1 cellular context compared by ENCODE assay signal in the genomic region with DNA sequence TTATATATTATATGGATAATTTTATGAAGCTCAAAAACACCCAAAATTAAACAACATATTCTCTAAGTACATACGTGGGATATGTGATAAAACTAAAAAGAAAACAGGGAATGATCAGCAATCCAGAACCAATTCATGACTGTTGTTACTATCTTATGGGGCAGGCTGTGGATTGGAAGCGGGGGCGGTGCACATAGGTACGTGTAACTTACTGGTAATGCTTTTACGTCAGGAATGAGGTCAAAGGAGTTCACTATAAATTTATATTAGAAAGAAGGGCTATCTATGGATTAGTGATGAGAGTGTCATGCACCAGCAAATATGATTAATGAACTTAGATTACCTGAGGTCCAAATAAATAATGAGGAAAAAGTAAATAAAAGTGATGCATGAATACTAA.
TF ChIP-seq lines count a peak whose summit lies in the region.

No MANE protein-coding gene starts in this region.

TF ChIP-seq in K562, 482 proteins besides CTCF, POLR2A, EP300 and RAD21:
- peak; percentile 30 for TF ChIP-seq EGR1 (conservative IDR thresholded peaks at IDR 0.05)
